ENCODE assay signal across 9 cellular contexts in the genomic region with DNA sequence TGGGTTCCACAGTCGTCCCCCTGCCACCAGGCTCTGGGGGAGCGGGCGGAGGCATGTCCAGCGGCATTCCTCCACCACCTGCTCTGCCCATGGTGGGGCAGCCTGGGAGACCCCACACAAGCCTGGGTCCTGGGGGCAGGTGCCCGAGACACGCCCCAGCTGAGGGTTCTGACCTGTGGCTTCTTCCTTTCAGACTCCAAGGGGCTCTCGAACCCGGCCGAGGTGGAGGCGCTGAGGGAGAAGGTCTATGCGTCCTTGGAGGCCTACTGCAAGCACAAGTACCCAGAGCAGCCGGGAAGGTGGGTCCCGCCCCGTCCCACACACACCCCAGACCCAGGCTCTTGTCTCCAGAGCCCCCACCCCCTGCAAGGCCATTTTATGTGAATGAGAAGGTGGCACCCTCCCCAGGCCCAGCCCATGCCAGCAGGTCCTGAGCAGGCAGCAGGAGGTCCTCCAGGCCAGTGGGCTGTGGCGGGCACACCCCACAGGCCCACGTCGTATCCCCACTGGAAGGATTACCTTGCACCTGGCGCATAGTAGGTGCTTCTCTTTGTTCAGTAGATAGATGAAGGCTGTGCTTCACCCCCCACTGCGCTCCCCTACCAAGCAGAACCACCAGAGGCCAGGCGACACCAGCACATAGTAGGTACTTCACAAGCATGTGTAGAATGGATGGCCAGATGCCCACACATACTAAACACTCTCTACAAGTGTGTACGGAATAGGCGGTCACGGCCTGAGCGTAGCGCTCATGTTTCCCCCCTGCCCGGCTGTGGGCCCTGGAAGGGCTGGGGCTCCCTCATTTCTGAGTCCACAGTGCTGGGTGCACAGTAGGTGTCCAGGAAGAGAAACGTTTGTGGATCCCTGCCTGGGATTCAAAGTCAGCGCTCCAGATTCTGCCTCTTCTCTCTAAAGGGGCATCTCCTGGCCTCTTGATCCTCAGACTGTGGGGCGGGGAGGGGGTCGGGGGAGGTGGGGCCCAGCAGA.
DNase-seq lines count a peak whose midpoint lies in the region; ATAC-seq and TF ChIP-seq lines count a peak whose summit lies in the region.
"Had no signal": no experiment of that assay in that cellular context is flagged by ENCODE, and none has a peak within 500 bp of the region (broad histone marks: within the 10 kb centered on the region; RNA-seq: fewer than 3 reads in every experiment).

No MANE protein-coding gene starts in this region.

- H3K18ac ChIP-seq in IMR-90 (ENCODE audit: low read depth, low read length), result no peak overlapping the region

- no peak overlapping the region for H3K56ac ChIP-seq in IMR-90 (ENCODE audit: extremely low read depth, insufficient read depth, low read length)

- H2AK9ac ChIP-seq in IMR-90 (replicated peaks; ENCODE audit: low read depth, low read length, poor library complexity), result peak overlapping the region; percentile 94

- no peak overlapping the region for H4K5ac ChIP-seq in IMR-90 (ENCODE audit: low read depth, low read length)

- H3K27ac ChIP-seq in IMR-90 (ENCODE audit: insufficient read depth, low read length) (peak overlapping the region; percentile 53), right lobe of liver (peak overlapping the region; percentile 37 to 93 (median 73)), stomach (peak overlapping the region; percentile 78 to 91 (median 87))

- dilution Hi-C loops in IMR-90 (cut with HindIII; ENCODE audit: low sequenced_read_pairs, unreplicated experiment), result no loop called here

- peak overlapping the region; percentile 77 for H4K91ac ChIP-seq in IMR-90 (ENCODE audit: insufficient read depth, low read depth, low read length)

- H3K4me3 ChIP-seq in IMR-90 (ENCODE audit: insufficient read depth, low read depth, low read length) (no peak overlapping the region), right lobe of liver (no peak overlapping the region), stomach (peak overlapping the region in 2 of 4 donors; percentile 19 to 32)

- no peaks in the 10 kb centered on the region for H3K9me3 ChIP-seq in IMR-90 (ENCODE audit: control insufficient read depth, insufficient read depth, low read length)
- H3K9me3 ChIP-seq in right lobe of liver, result no peaks in the 10 kb centered on the region
- H3K9me3 ChIP-seq in stomach, result no peaks in the 10 kb centered on the region
- H3K9me3 ChIP-seq: Caco-2 had no signal

- peak overlapping the region; percentile 93 for H2AK5ac ChIP-seq in IMR-90 (ENCODE audit: low read depth, low read length)

- intact Hi-C loops in IMR-90 (cut with micrococcal nuclease), result loop anchor here (2.0 kb wide), 1 partner anchor 263 kb away; no protein-coding TSS in a partner anchor
- intact Hi-C loops in dendritic cell treated with granulocyte-macrophage colony-stimulating factor and Interleukin-4, amounts not matched to agents 40 ng/mL and 50 ng/mL, for 4 days (cut with micrococcal nuclease), result no loop called here
- intact Hi-C loops in right lobe of liver (cut with DNase I), result loop anchor here in 1 of 2 donors (10.0 kb wide), 2 partner anchors 49 to 89 kb away; no protein-coding TSS in a partner anchor
- intact Hi-C loops in stomach (cut with DNase I; ENCODE audit: low total_unique reads), result loop anchor here (10.0 kb wide), 1 partner anchor 99 kb away; no protein-coding TSS in a partner anchor

- H3K9me1 ChIP-seq in IMR-90 (ENCODE audit: insufficient read depth, low read length), result no peaks in the 10 kb centered on the region; the same call in 1 of the 2 replicates

- no peaks in the 10 kb centered on the region for H3K27me3 ChIP-seq in IMR-90 (ENCODE audit: control insufficient read depth, insufficient read depth, low read length)
- no peaks in the 10 kb centered on the region for H3K27me3 ChIP-seq in right lobe of liver
- H3K27me3 ChIP-seq in stomach, result no peaks in the 10 kb centered on the region

- H4K20me1 ChIP-seq in IMR-90 (ENCODE audit: insufficient read depth, low read length), result peaks cover 20% of the 10 kb centered on the region

- H3K4me1 ChIP-seq in IMR-90 (ENCODE audit: control insufficient read depth, insufficient read depth, low read length) (peaks cover 24% of the 10 kb centered on the region), right lobe of liver (peaks cover 0 to 78% (median 41%) of the 10 kb centered on the region in 4 donors), stomach (peaks cover 67 to 84% (median 78%) of the 10 kb centered on the region in 4 donors)
- H3K4me1 ChIP-seq: Caco-2 had no signal

- no peak overlapping the region for H3K4me3 Mint-ChIP-seq in dendritic cell treated with granulocyte-macrophage colony-stimulating factor and Interleukin-4, amounts not matched to agents 40 ng/mL and 50 ng/mL, for 4 days

- DNase-seq in IMR-90 (no peak), right lobe of liver (no peak), stomach (no peak), SHP77 (lab: John Stamatoyannopoulos, UW) (no peak), amygdala (lab: John Stamatoyannopoulos, UW) (no peak), superior temporal gyrus (ENCODE audit: extremely low spot score) (no peak)

- H3K36me3 ChIP-seq in IMR-90 (ENCODE audit: control insufficient read depth, insufficient read depth, low read length) (peaks cover 31% of the 10 kb centered on the region; the same call in 1 of the 2 replicates), right lobe of liver (peaks cover 0 to 47% (median 22%) of the 10 kb centered on the region in 4 donors), stomach (peaks cover 23 to 66% (median 56%) of the 10 kb centered on the region in 4 donors)

- no peaks in the 10 kb centered on the region for H3K27me3 Mint-ChIP-seq in dendritic cell treated with granulocyte-macrophage colony-stimulating factor and Interleukin-4, amounts not matched to agents 40 ng/mL and 50 ng/mL, for 4 days

- 20% methylated on average over 1 of the region's 30 CpGs; no CpG with 5 or more reads in 1 of the 2 experiments for WGBS in IMR-90 (ENCODE audit: extremely low coverage in 2 of 2, insufficient read length in 1 of 2), 2 experiments
- no CpG with 5 or more reads among the region's 30 CpGs for WGBS in right lobe of liver (ENCODE audit: insufficient coverage, low coverage, low lambda C conversion rate, missing lambda C conversion rate)
- WGBS in stomach, 5 donors, result 58 to 78% (median 68%) methylated on average over 20 to 30 of the region's 30 CpGs

- CTCF ChIA-PET in IMR-90 (lab: Yijun Ruan, JAX), result interaction anchor here (1.2 kb wide), 1 partner anchor 9 kb away, joined by 7 read pairs; no protein-coding TSS in a partner anchor

- no peak overlapping the region for H3K4me2 ChIP-seq in IMR-90 (ENCODE audit: low read depth, low read length)

- peak overlapping the region; percentile 48 for H2BK5ac ChIP-seq in IMR-90 (ENCODE audit: low read depth, low read length, poor library complexity, severe bottlenecking)

- peak overlapping the region; percentile 64; the same call in 1 of the 2 replicates for H2BK20ac ChIP-seq in IMR-90 (ENCODE audit: low read depth, low read length)

- peak overlapping the region; percentile 62; the same call in 1 of the 3 replicates for H2BK15ac ChIP-seq in IMR-90 (ENCODE audit: low read depth, low read length)

- H3K14ac ChIP-seq in IMR-90 (replicated peaks; ENCODE audit: low read depth, low read length), result peak overlapping the region; percentile 58; the same call in 1 of the 2 replicates

- TF ChIP-seq CTCF in IMR-90 (conservative IDR thresholded peaks at IDR 0.05; ENCODE audit: low read depth, low read length) (no peak), right lobe of liver (IDR thresholded peaks at IDR 0.05) (no peak), stomach (IDR thresholded peaks at IDR 0.05) (no peak)

- no peaks in the 10 kb centered on the region for H3K9me3 Mint-ChIP-seq in dendritic cell treated with granulocyte-macrophage colony-stimulating factor and Interleukin-4, amounts not matched to agents 40 ng/mL and 50 ng/mL, for 4 days

- peak overlapping the region; percentile 68 for H3K4ac ChIP-seq in IMR-90 (ENCODE audit: low read depth, low read length)

- TF ChIP-seq POLR2A in IMR-90 (IDR thresholded peaks at IDR 0.05; ENCODE audit: low read depth, low read length) (no peak), right lobe of liver (IDR thresholded peaks at IDR 0.05) (no peak), stomach (IDR thresholded peaks at IDR 0.05) (no peak)

- H3K79me1 ChIP-seq in IMR-90 (ENCODE audit: low read depth in 1 of 2, low read length in 2 of 2), result peaks cover 3 to 7% of the 10 kb centered on the region in 2 experiments; a peak in 2 of 4 replicates

- no peak for TF ChIP-seq EP300 in stomach (IDR thresholded peaks at IDR 0.05)

- peak overlapping the region in 1 of 2 experiments; percentile 39; a peak in 1 of 4 replicates for H4K8ac ChIP-seq in IMR-90 (ENCODE audit: low read depth in 2 of 2, low read length in 2 of 2)

- peak overlapping the region; percentile 75 for H3K27ac Mint-ChIP-seq in dendritic cell treated with granulocyte-macrophage colony-stimulating factor and Interleukin-4, amounts not matched to agents 40 ng/mL and 50 ng/mL, for 4 days

- in situ Hi-C loops in IMR-90 (cut with MboI; ENCODE audit: low sequenced_read_pairs), result no loop called here

- H3K23ac ChIP-seq in IMR-90 (ENCODE audit: low read depth, low read length), result no peak overlapping the region

- peak overlapping the region; percentile 41; the same call in 1 of the 2 replicates for H2BK120ac ChIP-seq in IMR-90 (ENCODE audit: low read depth, low read length)

- no TSS peak for BruUV-seq in IMR-90 (replicated peaks; lab: Mats Ljungman, UMichigan)

- H3K4me1 Mint-ChIP-seq in dendritic cell treated with granulocyte-macrophage colony-stimulating factor and Interleukin-4, amounts not matched to agents 40 ng/mL and 50 ng/mL, for 4 days (ENCODE audit: low read depth), result peaks cover 54% of the 10 kb centered on the region

- POLR2A ChIA-PET in IMR-90 (lab: Charles Lee; ENCODE audit: unreplicated experiment), result interaction anchor here (1.0 kb wide), 1 partner anchor 109 kb away, joined by 3 read pairs; no protein-coding TSS in a partner anchor

- H3K36me3 Mint-ChIP-seq in dendritic cell treated with granulocyte-macrophage colony-stimulating factor and Interleukin-4, amounts not matched to agents 40 ng/mL and 50 ng/mL, for 4 days (ENCODE audit: low read depth), result peaks cover 100% of the 10 kb centered on the region

- peak overlapping the region; percentile 78 for H2AFZ ChIP-seq in IMR-90 (replicated peaks; ENCODE audit: low read length, poor library complexity)

- no peak overlapping the region for H3K9ac ChIP-seq in IMR-90 (ENCODE audit: low read depth, low read length)

- TF ChIP-seq RAD21 in IMR-90 (IDR thresholded peaks at IDR 0.05; ENCODE audit: low read length), result no peak

- peak; percentile 2; the same call in 1 of the 2 replicates for ATAC-seq in IMR-90 (ENCODE audit: low read depth)
- ATAC-seq in right lobe of liver, result peak; percentile 4 to 12 (median 6)
- ATAC-seq in GM21723 (IDR thresholded peaks at IDR 0.05; ENCODE audit: unreplicated experiment), result no peak

TF ChIP-seq in IMR-90, 13 proteins besides CTCF, POLR2A, EP300 and RAD21:
- TF ChIP-seq RFX5 (IDR thresholded peaks at IDR 0.05; ENCODE audit: low read depth, low read length) (no peak), SMC3 (IDR thresholded peaks at IDR 0.05; ENCODE audit: low read depth, low read length) (no peak)
